1 cellular context compared by ENCODE assay signal in the genomic region with DNA sequence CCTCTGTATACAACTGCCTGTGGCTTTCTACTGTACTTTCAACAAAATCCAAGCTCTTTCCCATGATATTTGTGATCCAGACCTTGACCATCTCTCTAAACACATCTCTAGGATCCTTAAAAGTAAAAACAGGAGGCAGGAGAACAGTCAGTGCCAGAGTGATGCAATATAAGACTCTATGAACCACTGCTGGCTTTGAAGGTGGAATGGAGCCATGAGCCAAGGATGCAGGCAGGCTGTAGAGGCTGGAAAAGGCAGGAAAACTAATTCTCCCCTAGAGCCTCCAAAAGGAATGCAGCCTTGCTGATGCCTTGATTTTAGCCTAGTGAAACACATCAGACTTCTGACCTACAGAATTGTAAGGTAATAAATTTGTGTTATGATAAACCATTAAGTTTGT.
TF ChIP-seq lines count a peak whose summit lies in the region.

No MANE protein-coding gene starts in this region.

TF ChIP-seq in WTC11, 78 proteins besides CTCF, POLR2A, EP300 and RAD21 (continued from another document):
- TF ChIP-seq, protein P1, sequence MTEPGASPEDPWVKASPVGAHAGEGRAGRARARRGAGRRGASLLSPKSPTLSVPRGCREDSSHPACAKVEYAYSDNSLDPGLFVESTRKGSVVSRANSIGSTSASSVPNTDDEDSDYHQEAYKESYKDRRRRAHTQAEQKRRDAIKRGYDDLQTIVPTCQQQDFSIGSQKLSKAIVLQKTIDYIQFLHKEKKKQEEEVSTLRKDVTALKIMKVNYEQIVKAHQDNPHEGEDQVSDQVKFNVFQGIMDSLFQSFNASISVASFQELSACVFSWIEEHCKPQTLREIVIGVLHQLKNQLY (CRISPR knock-in tag; IDR thresholded peaks at IDR 0.05) = no peak
- TF ChIP-seq EMX1 (CRISPR knock-in tag; IDR thresholded peaks at IDR 0.05) (no peak), MYBL2 (CRISPR knock-in tag; IDR thresholded peaks at IDR 0.05) (no peak)
- TF ChIP-seq, protein P2, sequence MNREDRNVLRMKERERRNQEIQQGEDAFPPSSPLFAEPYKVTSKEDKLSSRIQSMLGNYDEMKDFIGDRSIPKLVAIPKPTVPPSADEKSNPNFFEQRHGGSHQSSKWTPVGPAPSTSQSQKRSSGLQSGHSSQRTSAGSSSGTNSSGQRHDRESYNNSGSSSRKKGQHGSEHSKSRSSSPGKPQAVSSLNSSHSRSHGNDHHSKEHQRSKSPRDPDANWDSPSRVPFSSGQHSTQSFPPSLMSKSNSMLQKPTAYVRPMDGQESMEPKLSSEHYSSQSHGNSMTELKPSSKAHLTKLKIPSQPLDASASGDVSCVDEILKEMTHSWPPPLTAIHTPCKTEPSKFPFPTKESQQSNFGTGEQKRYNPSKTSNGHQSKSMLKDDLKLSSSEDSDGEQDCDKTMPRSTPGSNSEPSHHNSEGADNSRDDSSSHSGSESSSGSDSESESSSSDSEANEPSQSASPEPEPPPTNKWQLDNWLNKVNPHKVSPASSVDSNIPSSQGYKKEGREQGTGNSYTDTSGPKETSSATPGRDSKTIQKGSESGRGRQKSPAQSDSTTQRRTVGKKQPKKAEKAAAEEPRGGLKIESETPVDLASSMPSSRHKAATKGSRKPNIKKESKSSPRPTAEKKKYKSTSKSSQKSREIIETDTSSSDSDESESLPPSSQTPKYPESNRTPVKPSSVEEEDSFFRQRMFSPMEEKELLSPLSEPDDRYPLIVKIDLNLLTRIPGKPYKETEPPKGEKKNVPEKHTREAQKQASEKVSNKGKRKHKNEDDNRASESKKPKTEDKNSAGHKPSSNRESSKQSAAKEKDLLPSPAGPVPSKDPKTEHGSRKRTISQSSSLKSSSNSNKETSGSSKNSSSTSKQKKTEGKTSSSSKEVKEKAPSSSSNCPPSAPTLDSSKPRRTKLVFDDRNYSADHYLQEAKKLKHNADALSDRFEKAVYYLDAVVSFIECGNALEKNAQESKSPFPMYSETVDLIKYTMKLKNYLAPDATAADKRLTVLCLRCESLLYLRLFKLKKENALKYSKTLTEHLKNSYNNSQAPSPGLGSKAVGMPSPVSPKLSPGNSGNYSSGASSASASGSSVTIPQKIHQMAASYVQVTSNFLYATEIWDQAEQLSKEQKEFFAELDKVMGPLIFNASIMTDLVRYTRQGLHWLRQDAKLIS (CRISPR knock-in tag; IDR thresholded peaks at IDR 0.05; ENCODE audit: borderline replicate concordance) = no peak
